Comparison of ENCODE assay signal across 8 cellular contexts in the genomic region with DNA sequence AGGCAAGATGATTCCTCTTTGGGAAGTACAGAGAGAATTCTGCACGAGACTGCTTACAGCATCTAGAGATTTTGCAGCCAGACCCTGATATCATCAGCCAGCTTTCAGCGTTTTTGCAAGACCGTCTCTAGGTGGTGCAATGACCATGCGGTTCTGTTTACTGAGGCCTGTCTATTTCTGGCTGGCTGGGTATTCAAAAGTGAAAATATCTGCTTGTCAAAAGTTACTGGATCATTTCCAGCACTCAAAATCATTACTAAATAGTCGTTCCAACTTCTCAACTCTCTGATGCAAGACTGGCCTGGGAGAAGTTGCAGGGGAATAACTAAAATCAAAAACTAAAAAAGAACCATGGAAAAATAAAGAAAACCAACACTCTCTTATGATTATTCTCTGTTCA.
DNase-seq lines count a peak whose midpoint lies in the region; ATAC-seq, FAIRE-seq and TF ChIP-seq lines count a peak whose summit lies in the region.

No MANE protein-coding gene starts in this region.

- H3K4me3 ChIP-seq in A549: no peak overlapping the region
- no peak overlapping the region for H3K4me3 ChIP-seq in HCT116 (replicated peaks in 1 of 2; ENCODE audit: low read depth in 1 of 2, low read length in 2 of 2)
- no peak overlapping the region for H3K4me3 ChIP-seq in WI38 (ENCODE audit: low read depth, low read length)
- no peak overlapping the region for H3K4me3 ChIP-seq in fibroblast of mammary gland (ENCODE audit: control insufficient read depth, low read depth, low read length)

- POLR2A ChIA-PET in A549 (lab: Yijun Ruan, JAX) (no interaction called here), HCT116 (lab: Charles Lee) (no interaction called here)

- no peaks in the 10 kb centered on the region for H3K36me3 Mint-ChIP-seq in neural crest cell (ENCODE audit: low read depth)

- no peak overlapping the region for H3K4me2 ChIP-seq in A549
- H3K4me2 ChIP-seq in HCT116 (ENCODE audit: low read length): no peak overlapping the region

- no peaks in the 10 kb centered on the region for H3K9me2 ChIP-seq in HCT116 (ENCODE audit: insufficient read depth)

- CTCF ChIA-PET in A549 (lab: Yijun Ruan, JAX) (interaction anchor here (0.7 to 1.4 kb wide), 4 partner anchors 41 to 768 kb away, joined by 3 to 5 read pairs (median 4); no protein-coding TSS in a partner anchor), HCT116 (lab: Charles Lee) (interaction anchor here (0.6 to 2.2 kb wide), 4 partner anchors 10 to 1160 kb away, joined by 3 to 6 read pairs (median 4); no protein-coding TSS in a partner anchor)

- H3K79me2 ChIP-seq in HCT116 (ENCODE audit: insufficient read depth, low read length): no peaks in the 10 kb centered on the region

- DNase-seq in A549 (ENCODE audit: low read depth in 1 of 2, low spot score in 1 of 2) (peak; percentile 25 to 56), GM03348 (ENCODE audit: low spot score) (peak; percentile 57), HCT116 (ENCODE audit: low read depth, low spot score) (peak; percentile 43), NAMALWA (ENCODE audit: low spot score) (peak; percentile 66), fibroblast of mammary gland (ENCODE audit: low read depth) (peak; percentile 93), neural crest cell (ENCODE audit: low read depth, low spot score) (peak; percentile 23), KG1 (lab: John Stamatoyannopoulos, UW) (no peak)

- no peak for FAIRE-seq in A549 (lab: Jason Lieb, UNC)

- H3K27me3 Mint-ChIP-seq in neural crest cell (ENCODE audit: low read depth): no peaks in the 10 kb centered on the region

- TF ChIP-seq CTCF in A549 (IDR thresholded peaks at IDR 0.05): peak; percentile 49
- TF ChIP-seq CTCF in HCT116 (IDR thresholded peaks at IDR 0.05 in 2 of 3, conservative IDR thresholded peaks at IDR 0.05 in 1 of 3; ENCODE audit: borderline replicate concordance in 1 of 3, insufficient read depth in 1 of 3, low read depth in 2 of 3, low read length in 2 of 3): peak; percentile 43 to 62 (median 45); a peak in 5 of 6 replicates
- TF ChIP-seq CTCF in WI38 (IDR thresholded peaks at IDR 0.05; ENCODE audit: low read depth, low read length): 0 out of 2 replicates have a peak, but pooled peaks have one; percentile 21
- TF ChIP-seq CTCF in fibroblast of mammary gland (conservative IDR thresholded peaks at IDR 0.05; ENCODE audit: control insufficient read depth, insufficient read depth, low read depth, low read length): peak; percentile 67
- peak; percentile 68 for TF ChIP-seq CTCF in neural crest cell (conservative IDR thresholded peaks at IDR 0.05)

- peak; percentile 86 to 87 for ATAC-seq in A549
- ATAC-seq in HCT116: peak; percentile 95

- TF ChIP-seq POLR2A in A549 (IDR thresholded peaks at IDR 0.05; ENCODE audit: low read length): no peak
- no peak for TF ChIP-seq POLR2A in HCT116 (IDR thresholded peaks at IDR 0.05; ENCODE audit: borderline replicate concordance, extremely low read depth, insufficient read depth, insufficient read length)

- RAD21 ChIA-PET in HCT116 (lab: Charles Lee; ENCODE audit: low non-redundant PET in 1 of 2, low total read pairs in 2 of 2, uncharacterized antibody in 2 of 2, unreplicated experiment in 2 of 2): no interaction called here

- 0 out of 2 replicates have a peak, but pooled peaks cover 5% of the 10 kb centered on the region for H3K27me3 ChIP-seq in HCT116 (ENCODE audit: insufficient read depth, low read length)

- TF ChIP-seq RAD21 in A549 (conservative IDR thresholded peaks at IDR 0.05 in 1 of 2, IDR thresholded peaks at IDR 0.05 in 1 of 2): peak; percentile 64 to 70
- peak; percentile 75 for TF ChIP-seq RAD21 in HCT116 (IDR thresholded peaks at IDR 0.05; ENCODE audit: low read depth)

- H2AFZ ChIP-seq in HCT116 (ENCODE audit: low read depth, low read length, poor library complexity, severe bottlenecking): peak overlapping the region; percentile 81

- H3K27ac ChIP-seq in A549 (no peak overlapping the region), HCT116 (ENCODE audit: low read depth, low read length) (no peak overlapping the region)

- no peaks in the 10 kb centered on the region for H4K20me1 ChIP-seq in HCT116 (ENCODE audit: insufficient read depth)

- H3K4me1 ChIP-seq in A549 (no peaks in the 10 kb centered on the region; the same call in 2 of the 3 replicates), HCT116 (ENCODE audit: control insufficient read depth in 1 of 2, insufficient read depth in 2 of 2, low read length in 2 of 2) (no peaks in the 10 kb centered on the region)

- intact Hi-C loops in HCT116 (cut with micrococcal nuclease): loop anchor here (1.0 to 5.0 kb wide), 2 partner anchors 302 to 624 kb away; no protein-coding TSS in a partner anchor

- no peaks in the 10 kb centered on the region for H3K9me3 Mint-ChIP-seq in neural crest cell

- H3K4me1 Mint-ChIP-seq in neural crest cell: peaks cover 5% of the 10 kb centered on the region

- H3K27ac Mint-ChIP-seq in neural crest cell (ENCODE audit: unreplicated experiment): no peak overlapping the region

- no peak for TF ChIP-seq EP300 in A549 (IDR thresholded peaks at IDR 0.05)

- H3K9ac ChIP-seq in HCT116 (ENCODE audit: low read length): no peak overlapping the region

- H3K9me3 ChIP-seq in A549: no peaks in the 10 kb centered on the region
- H3K9me3 ChIP-seq in HCT116 (ENCODE audit: control insufficient read depth in 1 of 2, insufficient read depth in 1 of 2, low read depth in 1 of 2, low read length in 2 of 2): no peaks in the 10 kb centered on the region

- no peaks in the 10 kb centered on the region for H3K36me3 ChIP-seq in HCT116 (ENCODE audit: control insufficient read depth in 1 of 2, insufficient read depth in 2 of 2, low read length in 2 of 2)

- no peak overlapping the region for H3K4me3 Mint-ChIP-seq in neural crest cell

- WGBS in A549 (ENCODE audit: missing lambda C conversion rate): 42% methylated on average over 5 of the region's 5 CpGs

- no TSS peak for BruUV-seq in HCT116 (replicated peaks; lab: Mats Ljungman, UMichigan)

TF ChIP-seq in A549, 52 proteins besides CTCF, POLR2A, EP300 and RAD21:
- TF ChIP-seq GATA3 (IDR thresholded peaks at IDR 0.05; ENCODE audit: borderline replicate concordance) (no peak), SREBF2 (IDR thresholded peaks at IDR 0.05) (no peak), ESRRA (IDR thresholded peaks at IDR 0.05; ENCODE audit: borderline replicate concordance, low read length) (no peak), SMC3 (IDR thresholded peaks at IDR 0.05) (peak; percentile 45; the same call in 2 of the 3 replicates), TP53 (CRISPR knock-in tag; IDR thresholded peaks at IDR 0.05) (no peak)
TF ChIP-seq in A549: peak in this region for 1.

TF ChIP-seq in HCT116, 20 proteins besides CTCF, POLR2A, EP300 and RAD21:
- TF ChIP-seq ZBTB33 (IDR thresholded peaks at IDR 0.05; ENCODE audit: extremely low read depth, insufficient replicate concordance, low read length) (no peak), POLR2AphosphoS5 (IDR thresholded peaks at IDR 0.05; ENCODE audit: low read depth, low read length) (no peak), REST (IDR thresholded peaks at IDR 0.05; ENCODE audit: low read depth) (no peak)

Comparison
In these comparisons a context has a peak if more than half of its experiments do, and no peak if none do; other contexts are left out.
1. Of the 6 proteins assayed by ChIP-seq in both A549 and HCT116: peak only in A549: none; only in HCT116: none; in both: CTCF and RAD21; in neither: 4.